In genomic region chr11:83158965-83159900, GRCh38 we compare ENCODE assay signal across 8 cellular contexts. TPM values are rescaled to one million over a fixed set of nuclear protein-coding genes. Genes with fewer than 3 reads are reported as not detected.
DNase-seq lines count a peak whose midpoint lies in the region; ATAC-seq and TF ChIP-seq lines count a peak whose summit lies in the region.

No MANE protein-coding gene starts in this region.

- DNase-seq in activated naive CD4-positive, alpha-beta T cell (lab: John Stamatoyannopoulos, UW) = no peak
- DNase-seq in astrocyte of the spinal cord (ENCODE audit: low read depth, low spot score) = no peak
- no peak for DNase-seq in lung (ENCODE audit: low spot score)
- no peak for DNase-seq in upper lobe of right lung
- DNase-seq in globus pallidus (ENCODE audit: low spot score) = no peak
- no peak for DNase-seq in glomerular visceral epithelial cell (ENCODE audit: extremely low spot score)
- no peak for DNase-seq in SKM-1 treated with dmso at 0.1 percent for 144 hours (lab: John Stamatoyannopoulos, UW; ENCODE audit: unreplicated experiment)

- WGBS in lung, 2 donors = 6 to 12% methylated on average over 15 of the region's 15 CpGs

- H3K9me3 Mint-ChIP-seq in activated naive CD4-positive, alpha-beta T cell treated with anti-CD3 and anti-CD28 coated beads, Interleukin-2, amount 50 U/mL, for 24 hours = no peaks in the 10 kb centered on the region

- peaks cover 25% of the 10 kb centered on the region for H3K36me3 Mint-ChIP-seq in activated naive CD4-positive, alpha-beta T cell treated with anti-CD3 and anti-CD28 coated beads, Interleukin-2, amount 50 U/mL, for 24 hours

- H3K27ac ChIP-seq in lung (ENCODE audit: low read depth in 1 of 2, low read length in 1 of 2) (peak overlapping the region in 1 of 2 donors; percentile 6), upper lobe of right lung (peak overlapping the region; percentile 100)

- H3K27ac Mint-ChIP-seq in activated naive CD4-positive, alpha-beta T cell treated with anti-CD3 and anti-CD28 coated beads, Interleukin-2, amount 50 U/mL, for 24 hours = peak overlapping the region; percentile 96

- in situ Hi-C loops in astrocyte of the spinal cord (cut with HindIII; ENCODE audit: low sequenced_read_pairs) = no loop called here

- H3K4me1 Mint-ChIP-seq in activated naive CD4-positive, alpha-beta T cell treated with anti-CD3 and anti-CD28 coated beads, Interleukin-2, amount 50 U/mL, for 24 hours = peaks cover 54% of the 10 kb centered on the region

- H3K36me3 ChIP-seq in lung (ENCODE audit: control insufficient read depth in 2 of 2, insufficient read depth in 2 of 2, low read length in 2 of 2) (no peaks in the 10 kb centered on the region), upper lobe of right lung (peaks cover 7% of the 10 kb centered on the region)

- H3K27me3 ChIP-seq in lung (ENCODE audit: control insufficient read depth, insufficient read depth) (no peaks in the 10 kb centered on the region), upper lobe of right lung (no peaks in the 10 kb centered on the region)

- no peaks in the 10 kb centered on the region for H3K9me3 ChIP-seq in lung (ENCODE audit: control insufficient read depth in 2 of 2, insufficient read depth in 1 of 2, low read length in 1 of 2)
- no peaks in the 10 kb centered on the region for H3K9me3 ChIP-seq in upper lobe of right lung

- H3K4me1 ChIP-seq in lung (ENCODE audit: control insufficient read depth in 2 of 2, insufficient read depth in 2 of 2, low read length in 2 of 2) (peaks cover 0 to 15% of the 10 kb centered on the region in 2 donors), upper lobe of right lung (peaks cover 28% of the 10 kb centered on the region)

- peak overlapping the region; percentile 99 for H3K4me3 Mint-ChIP-seq in activated naive CD4-positive, alpha-beta T cell treated with anti-CD3 and anti-CD28 coated beads, Interleukin-2, amount 50 U/mL, for 24 hours

- ATAC-seq in lung (ENCODE audit: insufficient read depth, low FRiP score) (no peak), upper lobe of right lung (no peak)

- H3K4me3 ChIP-seq in astrocyte of the spinal cord (ENCODE audit: low read depth, low read length) = peak overlapping the region; percentile 81
- peak overlapping the region; percentile 55 for H3K4me3 ChIP-seq in lung
- H3K4me3 ChIP-seq in upper lobe of right lung = peak overlapping the region; percentile 90

- TF ChIP-seq CTCF in astrocyte of the spinal cord (IDR thresholded peaks at IDR 0.05; ENCODE audit: low read depth, low read length) (no peak), lung (IDR thresholded peaks at IDR 0.05; ENCODE audit: control extremely low read depth, extremely low read depth) (no peak), upper lobe of right lung (IDR thresholded peaks at IDR 0.05) (no peak)

- no peaks in the 10 kb centered on the region for H3K27me3 Mint-ChIP-seq in activated naive CD4-positive, alpha-beta T cell treated with anti-CD3 and anti-CD28 coated beads, Interleukin-2, amount 50 U/mL, for 24 hours

- intact Hi-C loops in upper lobe of right lung (cut with DNase I) = no loop called here

RNA-seq across cellular contexts. Expression of gene PCF11, which starts 2.3 kb away (rescaled TPM):
- total RNA-seq in lung (10 to 100 TPM; 60.6 to 63.3 TPM), upper lobe of right lung (54.5 TPM)
- polyA plus RNA-seq in lung = 10 to 100 TPM; 28.9 to 29.5 TPM

RNA-seq across cellular contexts. Expression of gene ANKRD42, which starts 34.3 kb away (rescaled TPM):
- total RNA-seq in lung = 10 to 100 TPM; 17.0 to 20.3 TPM
- 1 to 10 TPM; 7.5 to 8.0 TPM for polyA plus RNA-seq in lung
- 13.0 TPM for total RNA-seq in upper lobe of right lung
